In the genomic region with DNA sequence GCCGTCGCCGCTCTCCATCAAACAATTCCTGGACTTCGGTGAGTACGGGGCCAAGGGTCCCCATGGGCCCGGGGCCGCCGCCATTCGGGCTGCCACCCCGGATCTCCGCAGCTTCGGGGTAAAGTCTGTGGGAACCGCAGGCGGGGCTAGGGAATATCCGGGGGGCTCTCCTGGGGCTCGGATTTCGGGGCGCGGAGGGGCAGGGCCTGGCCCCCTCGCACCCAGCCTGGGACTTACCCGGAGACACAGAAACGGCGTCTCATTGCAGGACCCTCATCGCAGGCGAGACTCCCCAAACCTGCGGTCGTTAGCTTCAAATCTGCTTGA, we compare ENCODE assay signal across 8 cellular contexts. TPM values are rescaled to one million over a fixed set of nuclear protein-coding genes. Genes with fewer than 3 reads are reported as not detected.
DNase-seq lines count a peak whose midpoint lies in the region; ATAC-seq and TF ChIP-seq lines count a peak whose summit lies in the region.

No MANE protein-coding gene starts in this region.

- H3K4me3 ChIP-seq in AG04450 (ENCODE audit: low read depth, low read length) (peak overlapping the region; percentile 61), ectodermal cell (ENCODE audit: insufficient read depth, low read depth, low read length) (peak overlapping the region; percentile 58), neuron (ENCODE audit: low read length) (peak overlapping the region; percentile 55)

- no peak for TF ChIP-seq CTCF in AG04450 (IDR thresholded peaks at IDR 0.05; ENCODE audit: low read depth, low read length)

- CTCF ChIA-PET in AG04450 (lab: Charles Lee): no interaction called here

- no peaks in the 10 kb centered on the region for H3K36me3 ChIP-seq in ectodermal cell (ENCODE audit: control insufficient read depth, insufficient read depth, low read length)
- H3K36me3 ChIP-seq in neuron (ENCODE audit: insufficient read depth, low read length): no peaks in the 10 kb centered on the region

- H3K4me1 ChIP-seq in ectodermal cell (ENCODE audit: control insufficient read depth, insufficient read depth, low read length) (no peaks in the 10 kb centered on the region), neuron (ENCODE audit: insufficient read depth, low read length) (peaks cover 4% of the 10 kb centered on the region)

- 0 to 2% methylated on average over 27 of the region's 27 CpGs for WGBS in ectodermal cell, 2 experiments

- POLR2A ChIA-PET in AG04450 (lab: Yijun Ruan, JAX): interaction anchor here (1.0 kb wide), 1 partner anchor 204 kb away, joined by 3 read pairs; no protein-coding TSS in a partner anchor

- H3K9me3 ChIP-seq in AG04450 (ENCODE audit: control insufficient read depth, insufficient read depth, low read length): no peaks in the 10 kb centered on the region
- no peaks in the 10 kb centered on the region for H3K9me3 ChIP-seq in ectodermal cell (ENCODE audit: control insufficient read depth, low read length)
- no peaks in the 10 kb centered on the region for H3K9me3 ChIP-seq in neuron (ENCODE audit: low read length)

- peak overlapping the region; percentile 28 for H2AFZ ChIP-seq in neuron (ENCODE audit: low read depth, low read length)

- DNase-seq in AG04450 (ENCODE audit: low read depth, low spot score) (no peak), OCI-M1 (lab: John Stamatoyannopoulos, UW) (peak; percentile 23), kidney tubule cell (ENCODE audit: low spot score) (no peak), SK-N-DZ (ENCODE audit: low spot score) (no peak), SKM-1 treated with dmso at 0.1 percent for 144 hours (lab: John Stamatoyannopoulos, UW; ENCODE audit: unreplicated experiment) (no peak)

- H3K27ac ChIP-seq in AG04450 (ENCODE audit: low read depth, low read length) (no peak overlapping the region), ectodermal cell (ENCODE audit: insufficient read depth, low read depth, low read length, poor library complexity, severe bottlenecking) (no peak overlapping the region)

- ATAC-seq in GM21737 (IDR thresholded peaks at IDR 0.05; ENCODE audit: unreplicated experiment): peak; percentile 21

- H3K27me3 ChIP-seq in AG04450 (ENCODE audit: control insufficient read depth, insufficient read depth, low read length) (peaks cover 3% of the 10 kb centered on the region), ectodermal cell (ENCODE audit: control insufficient read depth, insufficient read depth, low read length, poor library complexity, severe bottlenecking) (no peaks in the 10 kb centered on the region), neuron (ENCODE audit: insufficient read depth, low read length) (no peaks in the 10 kb centered on the region)

RNA-seq across cellular contexts. Expression of gene PDK3, which starts 0.4 kb away (rescaled TPM):
- polyA plus RNA-seq in AG04450 (2011; rRNA removed): 2.9 and 3.0 TPM in 2 replicates
- polyA minus RNA-seq in AG04450 (2011; rRNA and poly(A)+ RNA removed): 3.5 and 4.6 TPM in 2 replicates
- 12.1 TPM for polyA plus RNA-seq in ectodermal cell (2013, experiment 1 of 4)
- 12.2 TPM for polyA plus RNA-seq in ectodermal cell (2013, experiment 2 of 4)
- polyA plus RNA-seq in ectodermal cell (2013, experiment 3 of 4): 8.5 TPM
- 9.4 TPM for polyA plus RNA-seq in ectodermal cell (2013, experiment 4 of 4)
- 7.9 and 10.1 TPM in 2 replicates for polyA plus RNA-seq in SK-N-DZ (2014; cell fraction: cytosol; rRNA removed)
- polyA plus RNA-seq in SK-N-DZ (2014; cell fraction: nucleus; rRNA removed): 3.2 and 4.1 TPM in 2 replicates
